Comparison of ENCODE assay signal across 19 cellular contexts in genomic region chrX:40809210-40809609, GRCh38.
DNase-seq lines count a peak whose midpoint lies in the region; ATAC-seq, FAIRE-seq and TF ChIP-seq lines count a peak whose summit lies in the region.
"Had no signal": no experiment of that assay in that cellular context is flagged by ENCODE, and none has a peak within 500 bp of the region (broad histone marks: within the 10 kb centered on the region; RNA-seq: fewer than 3 reads in every experiment).

No MANE protein-coding gene starts in this region.

- TF ChIP-seq CTCF in HepG2 (CRISPR knock-in tag; IDR thresholded peaks at IDR 0.05), result no peak
- TF ChIP-seq CTCF in right lobe of liver (IDR thresholded peaks at IDR 0.05), result no peak
- TF ChIP-seq CTCF in epithelial cell of esophagus (IDR thresholded peaks at IDR 0.05; ENCODE audit: insufficient read depth, low read depth, low read length, missing control alignments), result no peak
- no peak for TF ChIP-seq CTCF in Caco-2 (IDR thresholded peaks at IDR 0.05; ENCODE audit: insufficient read depth in 1 of 2, low read depth in 1 of 2, low read length in 1 of 2, severe bottlenecking in 1 of 2, unreplicated experiment in 1 of 2)

- H3K36me3 Mint-ChIP-seq in Caco-2 (ENCODE audit: insufficient read depth, unreplicated experiment), result no peaks in the 10 kb centered on the region
- H3K36me3 Mint-ChIP-seq: activated naive CD4-positive, alpha-beta T cell treated with anti-CD3 and anti-CD28 coated beads, Interleukin-2, amount 50 U/mL, for 24 hours; immature natural killer cell had no signal

- H3K27ac Mint-ChIP-seq in Caco-2 (ENCODE audit: unreplicated experiment), result no peak overlapping the region
- H3K27ac Mint-ChIP-seq: activated naive CD4-positive, alpha-beta T cell treated with anti-CD3 and anti-CD28 coated beads, Interleukin-2, amount 50 U/mL, for 24 hours; immature natural killer cell had no signal

- POLR2A ChIA-PET in HepG2 (lab: Yijun Ruan, JAX) (no interaction called here), Caco-2 (lab: Charles Lee) (no interaction called here)

- TF ChIP-seq EP300 in HepG2 (IDR thresholded peaks at IDR 0.05; ENCODE audit: low read depth in 2 of 2, low read length in 2 of 2) (no peak), HepG2 (CRISPR knock-in tag; IDR thresholded peaks at IDR 0.05; ENCODE audit: borderline replicate concordance) (no peak)

- H3K9me3 ChIP-seq in HepG2 (ENCODE audit: low read length) (no peaks in the 10 kb centered on the region), right lobe of liver (no peaks in the 10 kb centered on the region), Caco-2 (no peaks in the 10 kb centered on the region)
- H3K9me3 ChIP-seq: tibial artery had no signal

- H3K4me1 ChIP-seq in HepG2 (ENCODE audit: insufficient read depth, low read length) (0 out of 2 replicates have a peak, but pooled peaks cover 15% of the 10 kb centered on the region), right lobe of liver (no peaks in the 10 kb centered on the region), Caco-2 (no peaks in the 10 kb centered on the region)
- H3K4me1 ChIP-seq: tibial artery had no signal

- intact Hi-C loops in HepG2 (cut with micrococcal nuclease; ENCODE audit: unreplicated experiment) (loop anchor here (10.0 kb wide), 1 partner anchor 116 kb away; no protein-coding TSS in a partner anchor), right lobe of liver (cut with DNase I) (no loop called here), Caco-2 (cut with micrococcal nuclease; ENCODE audit: unreplicated experiment) (no loop called here)

- H3K36me3 ChIP-seq in HepG2 (replicated peaks in 1 of 2; ENCODE audit: control insufficient read depth in 1 of 2, insufficient read depth in 2 of 2, low read length in 2 of 2) (no peaks in the 10 kb centered on the region), right lobe of liver (no peaks in the 10 kb centered on the region), Caco-2 (ENCODE audit: control insufficient read depth, insufficient read depth, low read length) (no peaks in the 10 kb centered on the region)
- H3K36me3 ChIP-seq: tibial artery had no signal

- no peaks in the 10 kb centered on the region for H4K20me1 ChIP-seq in HepG2 (ENCODE audit: insufficient read depth, low read length)

- no peak overlapping the region for H2AFZ ChIP-seq in HepG2 (ENCODE audit: low read length)

- no peak overlapping the region for H3K27ac ChIP-seq in HepG2 (ENCODE audit: extremely low read length, insufficient read depth, low read length)
- no peak overlapping the region for H3K27ac ChIP-seq in right lobe of liver
- H3K27ac ChIP-seq: HL-60, tibial artery had no signal

- no peak for FAIRE-seq in HepG2 (lab: Jason Lieb, UNC)

- H3K4me1 Mint-ChIP-seq in Caco-2 (ENCODE audit: low read depth, unreplicated experiment), result no peaks in the 10 kb centered on the region
- H3K4me1 Mint-ChIP-seq: activated naive CD4-positive, alpha-beta T cell treated with anti-CD3 and anti-CD28 coated beads, Interleukin-2, amount 50 U/mL, for 24 hours; immature natural killer cell had no signal

- 0 out of 2 replicates have a peak overlapping the region, but pooled peaks have one; percentile 12 for H3K4me2 ChIP-seq in HepG2 (ENCODE audit: low read depth, low read length)

- no peak for TF ChIP-seq RAD21 in HepG2 (CRISPR knock-in tag; IDR thresholded peaks at IDR 0.05)

- DNase-seq in HepG2 (ENCODE audit: low spot score) (no peak), right lobe of liver (no peak), NCI-H524 (lab: John Stamatoyannopoulos, UW) (peak; percentile 81 to 94), epithelial cell of esophagus (ENCODE audit: low read depth) (peak; percentile 38), NCI-H2029 (lab: John Stamatoyannopoulos, UW) (no peak), KG1 (lab: John Stamatoyannopoulos, UW) (no peak), islet precursor cell (no peak), Caco-2 (no peak)
- DNase-seq: activated CD4-positive, alpha-beta T cell treated with anti-CD3 and anti-CD28 coated beads for 48 hours; Calu3; immature natural killer cell; Kasumi-1; NCI-H1930; NK-92 treated with Interleukin-12 subunit alpha and Interleukin-12 subunit beta, amount 100 ng/mL, for 24 hours; SHP77; tibial artery had no signal

- no TSS peak for BruUV-seq in HepG2 (replicated peaks; lab: Mats Ljungman, UMichigan)
- BruUV-seq in Caco-2 (replicated peaks; lab: Mats Ljungman, UMichigan), result no TSS peak

- no peak overlapping the region for H3K9ac ChIP-seq in HepG2 (ENCODE audit: insufficient read depth, low read depth, low read length)

- H3K4me3 Mint-ChIP-seq in Caco-2 (ENCODE audit: unreplicated experiment), result no peak overlapping the region
- H3K4me3 Mint-ChIP-seq: activated naive CD4-positive, alpha-beta T cell treated with anti-CD3 and anti-CD28 coated beads, Interleukin-2, amount 50 U/mL, for 24 hours; immature natural killer cell had no signal

- in situ Hi-C loops in HepG2 (cut with HindIII; ENCODE audit: extremely low pct_ligation_motif_present, low pct_unique_long_range_greater_than_20kb), result no loop called here

- TF ChIP-seq POLR2A in HepG2 (IDR thresholded peaks at IDR 0.05; ENCODE audit: insufficient read depth in 1 of 2, low read depth in 2 of 2, low read length in 2 of 2) (no peak), right lobe of liver (IDR thresholded peaks at IDR 0.05) (no peak)

- H3K27me3 ChIP-seq in HepG2 (ENCODE audit: control insufficient read depth in 1 of 2, insufficient read depth in 2 of 2, low read length in 2 of 2) (no peaks in the 10 kb centered on the region), right lobe of liver (no peaks in the 10 kb centered on the region), Caco-2 (replicated peaks; ENCODE audit: control insufficient read depth, insufficient read depth, low read length) (no peaks in the 10 kb centered on the region)
- H3K27me3 ChIP-seq: tibial artery had no signal

- H3K4me3 ChIP-seq in HepG2 (replicated peaks in 1 of 3; ENCODE audit: insufficient read depth in 1 of 3, low read depth in 2 of 3, low read length in 3 of 3) (no peak overlapping the region), right lobe of liver (no peak overlapping the region), epithelial cell of esophagus (ENCODE audit: low read length) (no peak overlapping the region), Caco-2 (ENCODE audit: low read depth, low read length) (no peak overlapping the region)
- H3K4me3 ChIP-seq: tibial artery had no signal

- CTCF ChIA-PET in HepG2 (lab: Yijun Ruan, JAX; ENCODE audit: low intra/inter-chr PET ratio, low total read pairs), result no interaction called here
- CTCF ChIA-PET in Caco-2 (lab: Charles Lee), result no interaction called here

- no peaks in the 10 kb centered on the region for H3K79me2 ChIP-seq in HepG2 (ENCODE audit: insufficient read depth, low read length)

- H3K9me3 Mint-ChIP-seq in Caco-2 (ENCODE audit: unreplicated experiment), result no peaks in the 10 kb centered on the region
- H3K9me3 Mint-ChIP-seq: activated naive CD4-positive, alpha-beta T cell treated with anti-CD3 and anti-CD28 coated beads, Interleukin-2, amount 50 U/mL, for 24 hours; immature natural killer cell had no signal

- no peaks in the 10 kb centered on the region for H3K27me3 Mint-ChIP-seq in Caco-2 (ENCODE audit: insufficient read depth, unreplicated experiment)
- H3K27me3 Mint-ChIP-seq: activated naive CD4-positive, alpha-beta T cell treated with anti-CD3 and anti-CD28 coated beads, Interleukin-2, amount 50 U/mL, for 24 hours had no signal

- ATAC-seq in HepG2, result no peak
- no peak for ATAC-seq in right lobe of liver
- ATAC-seq: HCT116 had no signal

TF ChIP-seq in HepG2, 621 proteins besides CTCF, POLR2A, EP300 and RAD21:
- TF ChIP-seq GATAD2A (CRISPR knock-in tag; IDR thresholded peaks at IDR 0.05) (no peak), ZNF496 (CRISPR knock-in tag; IDR thresholded peaks at IDR 0.05; ENCODE audit: insufficient replicate concordance) (no peak), ZNF605 (CRISPR knock-in tag; IDR thresholded peaks at IDR 0.05) (no peak), ZNF550 (CRISPR knock-in tag; IDR thresholded peaks at IDR 0.05; ENCODE audit: borderline replicate concordance) (no peak), ZNF83 (CRISPR knock-in tag; IDR thresholded peaks at IDR 0.05; ENCODE audit: borderline replicate concordance) (no peak), ZMYM2 (CRISPR knock-in tag; IDR thresholded peaks at IDR 0.05) (no peak), DBP (CRISPR knock-in tag; IDR thresholded peaks at IDR 0.05; ENCODE audit: not compliant biosample characterization) (no peak), FOSL2 (CRISPR knock-in tag; IDR thresholded peaks at IDR 0.05) (peak; percentile 66), PAX8 (CRISPR knock-in tag; IDR thresholded peaks at IDR 0.05; ENCODE audit: borderline replicate concordance) (no peak)
TF ChIP-seq in HepG2: peak in this region for 1.

Comparison
In these comparisons a context has a peak if more than half of its experiments do, and no peak if none do; other contexts are left out.
1. DNase-seq: peak in NCI-H524 (2 of 2) and epithelial cell of esophagus (single experiment); none in HepG2 (single experiment), right lobe of liver (0 of 3), NCI-H2029 (single experiment), KG1 (single experiment), islet precursor cell (single experiment) and Caco-2 (0 of 2).